Comparison of ENCODE assay signal across 26 cellular contexts in genomic region chr10:384538-385305, GRCh38.
"Had no signal": no experiment of that assay in that cellular context is flagged by ENCODE, and none has a peak within 500 bp of the region (broad histone marks: within the 10 kb centered on the region; RNA-seq: fewer than 3 reads in every experiment).

No MANE protein-coding gene starts in this region.

- H3K4me3 ChIP-seq: colonic mucosa, esophagus squamous epithelium, heart right ventricle, left lung, pancreas, transverse colon had no signal

- H3K27me3 ChIP-seq: colonic mucosa, esophagus squamous epithelium, heart right ventricle, left lung, pancreas, transverse colon had no signal

- H3K36me3 Mint-ChIP-seq: stimulated activated effector memory CD8-positive, alpha-beta T cell treated with anti-CD3 and anti-CD28 coated beads, Interleukin-12 subunit alpha, Interleukin-12 subunit beta, amount 100 ng/mL, for 72 hours had no signal

- H3K9me3 ChIP-seq: colonic mucosa, esophagus squamous epithelium, heart right ventricle, left lung, pancreas, transverse colon had no signal

- FAIRE-seq: endothelial cell of umbilical vein, islet of Langerhans, pancreas had no signal

- H3K27ac Mint-ChIP-seq: nephron had no signal

- H3K9me3 Mint-ChIP-seq: central memory CD8-positive, alpha-beta T cell; nephron; stimulated activated effector memory CD8-positive, alpha-beta T cell treated with anti-CD3 and anti-CD28 coated beads, Interleukin-12 subunit alpha, Interleukin-12 subunit beta, amount 100 ng/mL, for 72 hours had no signal

- DNase-seq: colonic mucosa; dermis blood vessel endothelial cell; effector memory CD4-positive, alpha-beta T cell; esophagus squamous epithelium; foreskin melanocyte; glutamatergic neuron; heart right ventricle; hippocampal formation; left cardiac atrium; left lung; mammary epithelial cell; mesendoderm; midbrain; naive thymus-derived CD4-positive, alpha-beta T cell; pancreas; retina; stimulated activated CD4-positive, alpha-beta T cell treated with anti-CD3 and anti-CD28 coated beads, Interleukin-2, amount 100 ng/mL, for 24 hours; stimulated activated CD4-positive, alpha-beta T cell treated with anti-CD3 and anti-CD28 coated beads, Interleukin-4, amount 100 ng/mL, for 24 hours; stimulated activated naive CD4-positive, alpha-beta T cell treated with Interleukin-2 at 50 U/mL for 16 hours; transverse colon had no signal

- H3K27me3 Mint-ChIP-seq: central memory CD8-positive, alpha-beta T cell had no signal

- H3K4me1 ChIP-seq: colonic mucosa, esophagus squamous epithelium, left lung, pancreas had no signal

- ATAC-seq: heart right ventricle; left cardiac atrium; left lung; naive thymus-derived CD4-positive, alpha-beta T cell; sciatic nerve; stimulated activated effector memory CD8-positive, alpha-beta T cell treated with anti-CD3 and anti-CD28 coated beads, Interleukin-12 subunit alpha, Interleukin-12 subunit beta, amount 100 ng/mL, for 72 hours had no signal

- H3K36me3 ChIP-seq: colonic mucosa had no signal

- H3K4me3 Mint-ChIP-seq: central memory CD8-positive, alpha-beta T cell; naive thymus-derived CD4-positive, alpha-beta T cell; nephron; stimulated activated effector memory CD8-positive, alpha-beta T cell treated with anti-CD3 and anti-CD28 coated beads, Interleukin-12 subunit alpha, Interleukin-12 subunit beta, amount 100 ng/mL, for 72 hours had no signal

- H3K27ac ChIP-seq: colonic mucosa, esophagus squamous epithelium, heart right ventricle, left lung, pancreas, transverse colon had no signal
